In the genomic region with DNA sequence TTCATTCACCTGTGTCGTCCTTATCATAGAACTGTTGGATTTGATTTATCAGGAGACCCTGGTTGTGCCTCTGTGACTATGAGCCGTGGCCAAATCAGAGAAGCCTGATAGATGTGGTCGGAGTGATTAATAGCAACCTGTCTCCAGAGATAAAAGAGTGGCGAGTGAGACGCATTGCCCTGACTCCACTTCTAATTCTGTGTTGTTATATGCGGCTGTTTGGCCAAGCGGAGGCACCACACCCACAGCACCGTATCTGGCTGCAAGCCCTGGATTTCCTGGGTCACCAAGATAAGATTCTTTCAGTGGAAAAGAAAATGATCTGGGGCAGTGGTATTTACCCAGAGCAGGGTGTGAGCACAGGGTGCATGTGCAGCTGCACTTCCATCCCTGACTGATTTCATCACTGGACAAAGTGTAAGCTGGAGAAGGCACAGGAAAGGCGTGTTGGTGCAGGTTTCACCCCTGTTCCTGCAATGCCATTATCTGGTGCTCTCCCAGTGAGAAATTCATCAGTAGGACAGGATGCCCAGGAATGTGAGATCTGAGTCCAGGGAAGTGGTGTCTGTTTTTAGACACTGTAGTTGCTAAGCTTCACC, we compare ENCODE assay signal across 11 cellular contexts.
DNase-seq lines count a peak whose midpoint lies in the region; ATAC-seq, FAIRE-seq and TF ChIP-seq lines count a peak whose summit lies in the region.
"Had no signal": no experiment of that assay in that cellular context is flagged by ENCODE, and none has a peak within 500 bp of the region (broad histone marks: within the 10 kb centered on the region; RNA-seq: fewer than 3 reads in every experiment).

No MANE protein-coding gene starts in this region.

- H3K4me1 ChIP-seq in CD8-positive, alpha-beta T cell (ENCODE audit: insufficient read depth, low read length), result peaks cover 4% of the 10 kb centered on the region

- H3K4me1 Mint-ChIP-seq in type B pancreatic cell (ENCODE audit: unreplicated experiment) (peaks cover 13% of the 10 kb centered on the region), chondrocyte (ENCODE audit: low read depth) (peaks cover 22% of the 10 kb centered on the region)
- H3K4me1 Mint-ChIP-seq in CD8-positive, alpha-beta T cell (ENCODE audit: low read depth), result peaks cover 8% of the 10 kb centered on the region

- FAIRE-seq in bronchial epithelial cell (lab: Jason Lieb, UNC), result peak; percentile 99

- ATAC-seq in left colon, result peak; percentile 86
- ATAC-seq in GM18520 (IDR thresholded peaks at IDR 0.05; ENCODE audit: unreplicated experiment), result no peak
- ATAC-seq in CD8-positive, alpha-beta T cell, result no peak
- ATAC-seq: stimulated activated naive CD8-positive, alpha-beta T cell treated with anti-CD3 and anti-CD28 coated beads, Interleukin-15, Interleukin-2, amounts not matched to agents 100 U/mL and 50 U/mL, for 24 hours had no signal

- intact Hi-C loops in left colon (cut with DNase I, micrococcal nuclease), result no loop called here
- intact Hi-C loops in CD8-positive, alpha-beta T cell (cut with DNase I, micrococcal nuclease), result no loop called here

- H3K36me3 Mint-ChIP-seq in type B pancreatic cell, result no peaks in the 10 kb centered on the region
- no peaks in the 10 kb centered on the region for H3K36me3 Mint-ChIP-seq in chondrocyte (ENCODE audit: low read depth)
- H3K36me3 Mint-ChIP-seq in CD8-positive, alpha-beta T cell, result no peaks in the 10 kb centered on the region

- H3K27ac Mint-ChIP-seq in type B pancreatic cell, result peak overlapping the region; percentile 38
- H3K27ac Mint-ChIP-seq in chondrocyte (ENCODE audit: unreplicated experiment), result no peak overlapping the region
- no peak overlapping the region for H3K27ac Mint-ChIP-seq in CD8-positive, alpha-beta T cell

- H3K9me3 ChIP-seq in CD8-positive, alpha-beta T cell (ENCODE audit: low read length), result no peaks in the 10 kb centered on the region
- H3K9me3 ChIP-seq: gastrocnemius medialis had no signal

- no peak overlapping the region for H3K4me3 ChIP-seq in bronchial epithelial cell (ENCODE audit: low read depth, low read length)
- H3K4me3 ChIP-seq in CD8-positive, alpha-beta T cell (ENCODE audit: low read depth, low read length), result no peak overlapping the region
- H3K4me3 ChIP-seq: gastrocnemius medialis had no signal

- H3K4me3 Mint-ChIP-seq in type B pancreatic cell, result peak overlapping the region; percentile 76
- H3K4me3 Mint-ChIP-seq in chondrocyte (ENCODE audit: unreplicated experiment), result no peak overlapping the region
- no peak overlapping the region for H3K4me3 Mint-ChIP-seq in CD8-positive, alpha-beta T cell

- DNase-seq in NCI-H1105 treated with DMSO at 0.1 percent for 48 hours (lab: John Stamatoyannopoulos, UW) (peak; percentile 10), NCI-H1105 (lab: John Stamatoyannopoulos, UW) (no peak), bronchial epithelial cell (ENCODE audit: low read depth) (peak; percentile 99), left colon (peak; percentile 77 to 78), type B pancreatic cell (ENCODE audit: extremely low spot score, unreplicated experiment) (no peak), chondrocyte (ENCODE audit: low spot score) (no peak)
- DNase-seq in CD8-positive, alpha-beta T cell, result no peak
- DNase-seq: gastrocnemius medialis; stimulated activated naive CD8-positive, alpha-beta T cell treated with anti-CD3 and anti-CD28 coated beads, Interleukin-15, Interleukin-2, amounts not matched to agents 100 U/mL and 50 U/mL, for 24 hours had no signal

- H3K27me3 Mint-ChIP-seq in type B pancreatic cell (no peaks in the 10 kb centered on the region), chondrocyte (ENCODE audit: low read depth) (no peaks in the 10 kb centered on the region)
- H3K27me3 Mint-ChIP-seq in CD8-positive, alpha-beta T cell (ENCODE audit: low read depth), result peaks cover 10% of the 10 kb centered on the region

- TF ChIP-seq CTCF in bronchial epithelial cell (IDR thresholded peaks at IDR 0.05; ENCODE audit: insufficient read depth, low read length, severe bottlenecking) (no peak), type B pancreatic cell (conservative IDR thresholded peaks at IDR 0.05) (no peak), chondrocyte (IDR thresholded peaks at IDR 0.05) (no peak)
- no peak for TF ChIP-seq CTCF in CD8-positive, alpha-beta T cell (IDR thresholded peaks at IDR 0.05)

- CTCF ChIA-PET in CD8-positive, alpha-beta T cell (lab: Charles Lee), result no interaction called here

- no peak overlapping the region for H3K27ac ChIP-seq in CD8-positive, alpha-beta T cell (ENCODE audit: low read depth, low read length)
- H3K27ac ChIP-seq: 22Rv1, gastrocnemius medialis had no signal

- H3K27me3 ChIP-seq in bronchial epithelial cell (ENCODE audit: control insufficient read depth, insufficient read depth, low read length), result no peaks in the 10 kb centered on the region
- H3K27me3 ChIP-seq in CD8-positive, alpha-beta T cell (ENCODE audit: insufficient read depth, low read length), result no peaks in the 10 kb centered on the region
- H3K27me3 ChIP-seq: gastrocnemius medialis had no signal

- H3K36me3 ChIP-seq in bronchial epithelial cell (ENCODE audit: control insufficient read depth, insufficient read depth, low read length), result no peaks in the 10 kb centered on the region
- no peaks in the 10 kb centered on the region for H3K36me3 ChIP-seq in CD8-positive, alpha-beta T cell (ENCODE audit: insufficient read depth, low read length)
- H3K36me3 ChIP-seq: gastrocnemius medialis had no signal

- POLR2A ChIA-PET in CD8-positive, alpha-beta T cell (lab: Charles Lee), result no interaction called here

- H3K9me3 Mint-ChIP-seq in type B pancreatic cell, result no peaks in the 10 kb centered on the region
- no peaks in the 10 kb centered on the region for H3K9me3 Mint-ChIP-seq in chondrocyte (ENCODE audit: low read depth)
- no peaks in the 10 kb centered on the region for H3K9me3 Mint-ChIP-seq in CD8-positive, alpha-beta T cell

Comparison
In these comparisons a context has a peak if more than half of its experiments do, and no peak if none do; other contexts are left out.
1. DNase-seq: peak in NCI-H1105 treated with DMSO at 0.1 percent for 48 hours (single experiment), bronchial epithelial cell (single experiment) and left colon (2 of 2); none in NCI-H1105 (single experiment), type B pancreatic cell (single experiment), chondrocyte (single experiment) and CD8-positive, alpha-beta T cell (0 of 7).